29 cellular contexts compared by ENCODE assay signal in genomic region chr1:178496410-178497135, GRCh38. TPM values are rescaled to one million over a fixed set of nuclear protein-coding genes. Genes with fewer than 3 reads are reported as not detected.
"Had no signal": no experiment of that assay in that cellular context is flagged by ENCODE, and none has a peak within 500 bp of the region (broad histone marks: within the 10 kb centered on the region; RNA-seq: fewer than 3 reads in every experiment).

Gene CLEC20A (minus strand): TSS chr1:178496964. CDS start chr1:178496939, 25 bp downstream.

- H3K27me3 ChIP-seq: heart left ventricle, stomach, suprapubic skin had no signal

- H3K36me3 Mint-ChIP-seq: activated naive CD4-positive, alpha-beta T cell treated with anti-CD3 and anti-CD28 coated beads, Interleukin-2, amount 10 ng/mL, durations not matched to agents 7 days and 5 days; mesothelial cell of epicardium had no signal

- H3K27ac ChIP-seq: coronary artery, epithelial cell of prostate, heart left ventricle, prostate gland, stomach, suprapubic skin had no signal

- H3K27me3 Mint-ChIP-seq: activated B cell treated with CpG ODN at 0.5 μM for 24 hours; activated CD4-positive, alpha-beta T cell treated with anti-CD3 and anti-CD28 coated beads for 36 hours; activated naive CD4-positive, alpha-beta T cell treated with anti-CD3 and anti-CD28 coated beads, Interleukin-2, amount 10 ng/mL, durations not matched to agents 7 days and 5 days had no signal

- H3K4me3 ChIP-seq: coronary artery, heart left ventricle, lung, prostate gland, stomach, suprapubic skin had no signal

- H3K9me3 ChIP-seq: heart left ventricle, prostate gland, stomach, suprapubic skin had no signal

- H3K9me3 Mint-ChIP-seq: activated B cell treated with CpG ODN at 0.5 μM for 24 hours; activated naive CD4-positive, alpha-beta T cell treated with anti-CD3 and anti-CD28 coated beads, Interleukin-2, amount 10 ng/mL, durations not matched to agents 7 days and 5 days; activated T-cell treated with anti-CD3 and anti-CD28 coated beads, Interleukin-2, amount 50 U/mL, for 4 hours; mesothelial cell of epicardium; nephron had no signal

- H3K4me1 Mint-ChIP-seq: activated CD4-positive, alpha-beta T cell treated with anti-CD3 and anti-CD28 coated beads for 36 hours; activated naive CD4-positive, alpha-beta T cell treated with anti-CD3 and anti-CD28 coated beads, Interleukin-2, amount 10 ng/mL, durations not matched to agents 7 days and 5 days; mesothelial cell of epicardium; nephron had no signal

- FAIRE-seq: bronchial epithelial cell had no signal

- DNase-seq: activated B cell treated with CpG ODN at 0.5 μM for 24 hours; activated CD4-positive, alpha-beta T cell treated with anti-CD3 and anti-CD28 coated beads for 36 hours; activated CD4-positive, alpha-beta T cell treated with anti-CD3 and anti-CD28 coated beads, Interleukin-2, amount 50 U/mL, for 4 hours; activated CD8-positive, alpha-beta memory T cell treated with anti-CD3 and anti-CD28 coated beads for 24 hours; activated CD8-positive, alpha-beta memory T cell treated with anti-CD3 and anti-CD28 coated beads, Interleukin-2, amount 50 U/mL, for 4 hours; activated naive CD4-positive, alpha-beta T cell treated with anti-CD3 and anti-CD28 coated beads, Interleukin-2, amount 10 ng/mL, durations not matched to agents 7 days and 5 days; activated T-cell treated with anti-CD3 and anti-CD28 coated beads, Interleukin-2, amount 50 U/mL, for 4 hours; amygdala; cerebellar nuclear complex; heart left ventricle; left colon; stimulated activated CD4-positive, alpha-beta T cell treated with anti-CD3 and anti-CD28 coated beads, Interleukin-12 subunit alpha, Interleukin-12 subunit beta, amount 100 ng/mL, for 4 hours; stimulated activated CD4-positive, alpha-beta T cell treated with anti-CD3 and anti-CD28 coated beads, Interleukin-1b, Interleukin-23, amount 100 ng/mL, for 48 hours; stomach; T-helper 17 cell; trophoblast cell had no signal

- H3K27ac Mint-ChIP-seq: activated B cell treated with CpG ODN at 0.5 μM for 24 hours; activated CD4-positive, alpha-beta T cell treated with anti-CD3 and anti-CD28 coated beads for 36 hours; activated naive CD4-positive, alpha-beta T cell treated with anti-CD3 and anti-CD28 coated beads, Interleukin-2, amount 10 ng/mL, durations not matched to agents 7 days and 5 days; mesothelial cell of epicardium; nephron; T-helper 17 cell had no signal

- ATAC-seq: activated CD4-positive, alpha-beta T cell treated with anti-CD3 and anti-CD28 coated beads for 36 hours; activated T-cell treated with anti-CD3 and anti-CD28 coated beads, Interleukin-2, amount 50 U/mL, for 4 hours; heart left ventricle; left colon; T-helper 17 cell had no signal

- H3K36me3 ChIP-seq: heart left ventricle, prostate gland, stomach, suprapubic skin had no signal

- H3K4me1 ChIP-seq: prostate gland, suprapubic skin had no signal

- H3K4me3 Mint-ChIP-seq: activated B cell treated with CpG ODN at 0.5 μM for 24 hours; activated CD4-positive, alpha-beta T cell treated with anti-CD3 and anti-CD28 coated beads for 36 hours; activated naive CD4-positive, alpha-beta T cell treated with anti-CD3 and anti-CD28 coated beads, Interleukin-2, amount 10 ng/mL, durations not matched to agents 7 days and 5 days; activated T-cell treated with anti-CD3 and anti-CD28 coated beads, Interleukin-2, amount 50 U/mL, for 4 hours; mesothelial cell of epicardium; nephron; T-helper 17 cell had no signal

RNA-seq across cellular contexts. Expression of gene CLEC20A, which starts in this region (rescaled TPM):
- total RNA-seq: activated CD4-positive, alpha-beta T cell treated with anti-CD3 and anti-CD28 coated beads for 36 hours; activated T-cell treated with anti-CD3 and anti-CD28 coated beads, Interleukin-2, amount 50 U/mL, for 4 hours; bronchial epithelial cell; fibroblast of villous mesenchyme; left colon; lung; mesothelial cell of epicardium; omental fat pad; prostate gland; SK-MEL-5; skeletal muscle tissue; stomach; suprapubic skin; T-helper 17 cell had no signal
- polyA plus RNA-seq: heart left ventricle, keratinocyte had no signal
